ENCODE assay signal across 8 cellular contexts in the genomic region with DNA sequence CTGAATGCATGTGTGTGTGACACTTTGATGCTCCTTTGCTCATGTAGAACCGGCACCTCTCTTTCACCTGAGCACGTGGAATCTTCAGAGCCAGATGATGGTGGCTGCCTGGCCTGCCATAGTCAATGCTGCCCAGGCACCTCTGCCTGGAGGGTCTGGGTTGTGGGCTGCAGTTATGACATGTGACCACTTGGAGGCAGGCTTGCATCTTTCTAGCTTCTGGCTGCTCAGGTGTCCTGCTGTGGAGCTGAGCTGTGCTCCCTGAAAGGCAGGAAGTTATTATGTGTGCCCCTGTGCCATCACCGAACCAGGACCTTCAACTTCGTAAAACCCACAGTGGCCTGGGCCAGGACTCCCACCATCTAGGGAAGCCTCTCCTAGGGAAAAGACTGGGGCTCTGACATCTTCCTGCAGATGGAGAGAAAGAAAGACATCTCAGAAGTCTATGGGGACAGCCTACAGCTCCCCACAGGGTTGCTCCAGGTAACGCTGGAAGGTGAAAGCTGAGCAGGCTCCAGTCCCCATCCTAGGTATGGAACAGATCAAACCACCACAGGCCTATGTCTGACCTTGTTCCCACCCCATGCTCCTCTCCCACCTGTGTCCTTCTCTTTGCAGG. TPM values are rescaled to one million over a fixed set of nuclear protein-coding genes. Genes with fewer than 3 reads are reported as not detected.
DNase-seq lines count a peak whose midpoint lies in the region; FAIRE-seq and TF ChIP-seq lines count a peak whose summit lies in the region.

No MANE protein-coding gene starts in this region.

- H3K79me2 ChIP-seq in Loucy (ENCODE audit: insufficient read depth, low read length), result no peaks in the 10 kb centered on the region

- H3K27me3 ChIP-seq in Loucy (ENCODE audit: insufficient read depth, low read length, poor library complexity, severe bottlenecking), result no peaks in the 10 kb centered on the region
- no peaks in the 10 kb centered on the region for H3K27me3 ChIP-seq in SJCRH30
- H3K27me3 ChIP-seq in vagina, result no peaks in the 10 kb centered on the region

- intact Hi-C loops in posterior cingulate gyrus (cut with DNase I), result loop anchor here (2.0 to 5.0 kb wide), 2 partner anchors 43 to 167 kb away; no protein-coding TSS in a partner anchor
- intact Hi-C loops in vagina (cut with DNase I), result no loop called here

- no peaks in the 10 kb centered on the region for H3K4me1 ChIP-seq in Loucy (ENCODE audit: insufficient read depth, low read length, poor library complexity, severe bottlenecking)
- peaks cover 20% of the 10 kb centered on the region for H3K4me1 ChIP-seq in SJCRH30
- peaks cover 18% of the 10 kb centered on the region for H3K4me1 ChIP-seq in vagina

- TF ChIP-seq CTCF in Loucy (conservative IDR thresholded peaks at IDR 0.05; ENCODE audit: low read length) (peak; percentile 89), vagina (IDR thresholded peaks at IDR 0.05) (peak; percentile 62 to 74 (median 66))

- H3K4me3 ChIP-seq in Loucy (ENCODE audit: low read length, poor library complexity, severe bottlenecking), result no peak overlapping the region
- H3K4me3 ChIP-seq in SJCRH30, result no peak overlapping the region
- H3K4me3 ChIP-seq in vagina, result no peak overlapping the region

- no peaks in the 10 kb centered on the region for H4K20me1 ChIP-seq in Loucy (ENCODE audit: insufficient read depth, low read length, poor library complexity, severe bottlenecking)

- TF ChIP-seq POLR2A in H54 (IDR thresholded peaks at IDR 0.05; ENCODE audit: low read depth, low read length), result no peak
- no peak for TF ChIP-seq POLR2A in vagina (IDR thresholded peaks at IDR 0.05)

- H3F3A ChIP-seq in Loucy (ENCODE audit: low read depth), result no peaks in the 10 kb centered on the region

- no peak overlapping the region for H2AFZ ChIP-seq in Loucy (ENCODE audit: low read length)

- DNase-seq in GM03348 (ENCODE audit: low spot score), result peak; percentile 87
- DNase-seq in H54 (ENCODE audit: insufficient read length, low spot score), result peak; percentile 86
- peak; percentile 77 to 94 for DNase-seq in SJCRH30
- peak; percentile 67 for DNase-seq in activated gamma-delta T cell treated with anti-CD3 and anti-CD28 coated beads, Interleukin-2, amount 50 U/mL, for 16 hours (ENCODE audit: low read depth)
- peak; percentile 62 for DNase-seq in globus pallidus (ENCODE audit: low spot score)
- peak; percentile 50 to 96 (median 74) for DNase-seq in posterior cingulate gyrus
- DNase-seq in vagina (ENCODE audit: extremely low spot score in 2 of 2), result no peak

- no peaks in the 10 kb centered on the region for H3K9me2 ChIP-seq in Loucy (replicated peaks; ENCODE audit: low read depth, low read length)

- no peak overlapping the region for H3K4me2 ChIP-seq in Loucy (ENCODE audit: low read depth, low read length, poor library complexity, severe bottlenecking)

- no peaks in the 10 kb centered on the region for H3K9me3 ChIP-seq in Loucy (ENCODE audit: insufficient read depth, low read depth, low read length)
- H3K9me3 ChIP-seq in SJCRH30 (replicated peaks), result no peaks in the 10 kb centered on the region
- H3K9me3 ChIP-seq in vagina, result no peaks in the 10 kb centered on the region

- no peak for FAIRE-seq in H54 (lab: Jason Lieb, UNC)

- H3K36me3 ChIP-seq in Loucy (ENCODE audit: insufficient read depth, low read length), result peaks cover 35% of the 10 kb centered on the region; the same call in 1 of the 2 replicates
- H3K36me3 ChIP-seq in SJCRH30, result no peaks in the 10 kb centered on the region
- no peaks in the 10 kb centered on the region for H3K36me3 ChIP-seq in vagina

- H3K9ac ChIP-seq in Loucy (ENCODE audit: low read depth, low read length, poor library complexity, severe bottlenecking), result no peak overlapping the region

- H3K27ac ChIP-seq in SJCRH30 (no peak overlapping the region), vagina (no peak overlapping the region)

RNA-seq across cellular contexts. Expression of gene PSD4, which starts 30.2 kb away (rescaled TPM):
- 1.5 and 2.1 TPM in 2 replicates for total RNA-seq in SJCRH30 (2014; rRNA removed; shearing (Covaris generic))
- 39.0 TPM for total RNA-seq in vagina

Comparison
In these comparisons a context has a peak if more than half of its experiments do, and no peak if none do; other contexts are left out.
1. DNase-seq: peak in GM03348 (single experiment), H54 (single experiment), SJCRH30 (2 of 2), activated gamma-delta T cell treated with anti-CD3 and anti-CD28 coated beads, Interleukin-2, amount 50 U/mL, for 16 hours (single experiment), globus pallidus (single experiment) and posterior cingulate gyrus (10 of 10); none in vagina (0 of 2).
2. RNA of gene PSD4, which starts 30.2 kb away (total RNA-seq): 39.0 TPM in vagina (single experiment); 1.5 to 2.1 TPM in SJCRH30; every median in the first group is over 10 times any median in the second.